In the genomic region with DNA sequence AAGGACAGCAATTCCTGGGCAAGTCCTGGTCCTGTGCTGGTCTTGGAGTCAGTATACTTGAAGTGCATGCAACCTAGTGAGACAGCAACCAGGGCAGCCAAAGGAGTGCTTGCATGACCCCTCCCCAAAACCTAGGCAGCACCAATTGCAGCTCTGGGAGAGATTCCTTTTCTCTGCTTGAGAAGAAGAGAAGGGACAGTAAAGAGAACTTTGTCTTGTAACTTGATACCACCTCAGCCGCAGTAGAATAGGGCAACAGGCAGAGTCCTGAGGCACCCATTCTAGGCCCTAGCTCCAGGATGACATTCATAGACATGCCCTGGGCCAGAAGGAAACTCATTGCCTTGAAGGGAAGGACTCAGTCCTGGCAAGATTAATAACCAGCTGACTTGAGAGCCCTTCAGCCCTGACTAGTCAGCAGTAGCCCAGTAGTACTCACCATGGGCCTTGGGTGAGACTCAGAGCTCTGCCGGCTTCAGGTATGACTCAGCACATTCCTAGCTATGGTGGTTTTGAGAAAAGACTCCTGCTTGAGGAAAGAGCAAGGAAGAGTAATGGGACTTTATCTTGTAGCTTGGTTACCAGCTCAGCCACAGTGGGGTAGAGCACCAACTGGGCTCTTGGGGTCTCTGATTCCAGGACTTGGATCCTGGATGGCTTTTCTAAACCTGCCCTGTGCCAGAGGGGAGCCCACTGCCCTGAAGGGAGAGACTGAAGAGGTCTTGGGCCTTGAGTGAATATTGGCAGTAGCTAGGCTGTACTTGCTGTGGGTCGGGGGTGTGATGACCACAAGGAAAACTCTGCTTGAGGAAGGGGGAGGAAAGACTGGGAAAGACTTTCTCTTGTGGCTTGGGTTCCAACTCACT, we compare ENCODE assay signal across 1 cellular context.
A peak's percentile ranks its signal among the peaks of the same experiment; 100 is the strongest.
TF ChIP-seq lines count a peak whose summit lies in the region.

No MANE protein-coding gene starts in this region.

TF ChIP-seq in K562, 482 proteins besides CTCF, POLR2A, EP300 and RAD21 (continued from another document and continues in another):
- TF ChIP-seq, protein P1, sequence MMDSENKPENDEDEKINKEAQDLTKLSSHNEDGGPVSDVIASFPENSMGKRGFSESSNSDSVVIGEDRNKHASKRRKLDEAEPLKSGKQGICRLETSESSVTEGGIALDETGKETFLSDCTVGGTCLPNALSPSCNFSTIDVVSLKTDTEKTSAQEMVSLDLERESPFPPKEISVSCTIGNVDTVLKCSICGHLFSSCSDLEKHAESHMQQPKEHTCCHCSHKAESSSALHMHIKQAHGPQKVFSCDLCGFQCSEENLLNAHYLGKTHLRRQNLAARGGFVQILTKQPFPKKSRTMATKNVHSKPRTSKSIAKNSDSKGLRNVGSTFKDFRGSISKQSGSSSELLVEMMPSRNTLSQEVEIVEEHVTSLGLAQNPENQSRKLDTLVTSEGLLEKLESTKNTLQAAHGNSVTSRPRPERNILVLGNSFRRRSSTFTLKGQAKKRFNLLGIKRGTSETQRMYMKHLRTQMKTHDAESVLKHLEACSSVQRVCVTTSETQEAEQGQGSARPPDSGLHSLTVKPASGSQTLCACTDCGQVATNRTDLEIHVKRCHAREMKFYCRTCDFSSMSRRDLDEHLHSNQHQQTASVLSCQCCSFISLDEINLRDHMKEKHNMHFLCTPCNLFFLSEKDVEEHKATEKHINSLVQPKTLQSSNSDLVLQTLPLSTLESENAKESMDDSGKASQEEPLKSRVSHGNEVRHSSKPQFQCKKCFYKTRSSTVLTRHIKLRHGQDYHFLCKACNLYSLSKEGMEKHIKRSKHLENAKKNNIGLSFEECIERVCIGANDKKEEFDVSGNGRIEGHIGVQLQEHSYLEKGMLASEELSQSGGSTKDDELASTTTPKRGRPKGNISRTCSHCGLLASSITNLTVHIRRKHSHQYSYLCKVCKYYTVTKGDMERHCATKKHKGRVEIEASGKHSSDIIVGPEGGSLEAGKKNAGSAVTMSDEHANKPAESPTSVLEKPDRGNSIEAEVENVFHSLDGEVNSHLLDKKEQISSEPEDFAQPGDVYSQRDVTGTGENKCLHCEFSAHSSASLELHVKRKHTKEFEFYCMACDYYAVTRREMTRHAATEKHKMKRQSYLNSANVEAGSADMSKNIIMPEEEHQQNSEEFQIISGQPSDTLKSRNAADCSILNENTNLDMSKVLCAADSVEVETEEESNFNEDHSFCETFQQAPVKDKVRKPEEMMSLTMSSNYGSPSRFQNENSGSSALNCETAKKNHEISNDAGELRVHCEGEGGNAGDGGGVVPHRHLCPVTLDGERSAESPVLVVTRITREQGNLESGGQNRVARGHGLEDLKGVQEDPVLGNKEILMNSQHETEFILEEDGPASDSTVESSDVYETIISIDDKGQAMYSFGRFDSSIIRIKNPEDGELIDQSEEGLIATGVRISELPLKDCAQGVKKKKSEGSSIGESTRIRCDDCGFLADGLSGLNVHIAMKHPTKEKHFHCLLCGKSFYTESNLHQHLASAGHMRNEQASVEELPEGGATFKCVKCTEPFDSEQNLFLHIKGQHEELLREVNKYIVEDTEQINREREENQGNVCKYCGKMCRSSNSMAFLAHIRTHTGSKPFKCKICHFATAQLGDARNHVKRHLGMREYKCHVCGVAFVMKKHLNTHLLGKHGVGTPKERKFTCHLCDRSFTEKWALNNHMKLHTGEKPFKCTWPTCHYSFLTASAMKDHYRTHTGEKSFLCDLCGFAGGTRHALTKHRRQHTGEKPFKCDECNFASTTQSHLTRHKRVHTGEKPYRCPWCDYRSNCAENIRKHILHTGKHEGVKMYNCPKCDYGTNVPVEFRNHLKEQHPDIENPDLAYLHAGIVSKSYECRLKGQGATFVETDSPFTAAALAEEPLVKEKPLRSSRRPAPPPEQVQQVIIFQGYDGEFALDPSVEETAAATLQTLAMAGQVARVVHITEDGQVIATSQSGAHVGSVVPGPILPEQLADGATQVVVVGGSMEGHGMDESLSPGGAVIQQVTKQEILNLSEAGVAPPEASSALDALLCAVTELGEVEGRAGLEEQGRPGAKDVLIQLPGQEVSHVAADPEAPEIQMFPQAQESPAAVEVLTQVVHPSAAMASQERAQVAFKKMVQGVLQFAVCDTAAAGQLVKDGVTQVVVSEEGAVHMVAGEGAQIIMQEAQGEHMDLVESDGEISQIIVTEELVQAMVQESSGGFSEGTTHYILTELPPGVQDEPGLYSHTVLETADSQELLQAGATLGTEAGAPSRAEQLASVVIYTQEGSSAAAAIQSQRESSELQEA (IDR thresholded peaks at IDR 0.05; ENCODE audit: low read depth): no peak
- TF ChIP-seq RFX1 (IDR thresholded peaks at IDR 0.05): no peak
- no peak for TF ChIP-seq CEBPB (tag; IDR thresholded peaks at IDR 0.05)
- no peak for TF ChIP-seq HMG20A (CRISPR knock-in tag; conservative IDR thresholded peaks at IDR 0.05)
- no peak for TF ChIP-seq ZNF589 (CRISPR knock-in tag; IDR thresholded peaks at IDR 0.05; ENCODE audit: low read depth)
- TF ChIP-seq NFIC (IDR thresholded peaks at IDR 0.05): peak; percentile 25
- TF ChIP-seq, protein P2, sequence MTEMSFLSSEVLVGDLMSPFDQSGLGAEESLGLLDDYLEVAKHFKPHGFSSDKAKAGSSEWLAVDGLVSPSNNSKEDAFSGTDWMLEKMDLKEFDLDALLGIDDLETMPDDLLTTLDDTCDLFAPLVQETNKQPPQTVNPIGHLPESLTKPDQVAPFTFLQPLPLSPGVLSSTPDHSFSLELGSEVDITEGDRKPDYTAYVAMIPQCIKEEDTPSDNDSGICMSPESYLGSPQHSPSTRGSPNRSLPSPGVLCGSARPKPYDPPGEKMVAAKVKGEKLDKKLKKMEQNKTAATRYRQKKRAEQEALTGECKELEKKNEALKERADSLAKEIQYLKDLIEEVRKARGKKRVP (CRISPR knock-in tag; IDR thresholded peaks at IDR 0.05): no peak
- TF ChIP-seq TCF7L2 (IDR thresholded peaks at IDR 0.05; ENCODE audit: low read depth, low read length): no peak
- TF ChIP-seq, protein P3, sequence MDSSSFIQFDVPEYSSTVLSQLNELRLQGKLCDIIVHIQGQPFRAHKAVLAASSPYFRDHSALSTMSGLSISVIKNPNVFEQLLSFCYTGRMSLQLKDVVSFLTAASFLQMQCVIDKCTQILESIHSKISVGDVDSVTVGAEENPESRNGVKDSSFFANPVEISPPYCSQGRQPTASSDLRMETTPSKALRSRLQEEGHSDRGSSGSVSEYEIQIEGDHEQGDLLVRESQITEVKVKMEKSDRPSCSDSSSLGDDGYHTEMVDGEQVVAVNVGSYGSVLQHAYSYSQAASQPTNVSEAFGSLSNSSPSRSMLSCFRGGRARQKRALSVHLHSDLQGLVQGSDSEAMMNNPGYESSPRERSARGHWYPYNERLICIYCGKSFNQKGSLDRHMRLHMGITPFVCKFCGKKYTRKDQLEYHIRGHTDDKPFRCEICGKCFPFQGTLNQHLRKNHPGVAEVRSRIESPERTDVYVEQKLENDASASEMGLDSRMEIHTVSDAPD (CRISPR knock-in tag; IDR thresholded peaks at IDR 0.05): no peak
- TF ChIP-seq, protein P4, sequence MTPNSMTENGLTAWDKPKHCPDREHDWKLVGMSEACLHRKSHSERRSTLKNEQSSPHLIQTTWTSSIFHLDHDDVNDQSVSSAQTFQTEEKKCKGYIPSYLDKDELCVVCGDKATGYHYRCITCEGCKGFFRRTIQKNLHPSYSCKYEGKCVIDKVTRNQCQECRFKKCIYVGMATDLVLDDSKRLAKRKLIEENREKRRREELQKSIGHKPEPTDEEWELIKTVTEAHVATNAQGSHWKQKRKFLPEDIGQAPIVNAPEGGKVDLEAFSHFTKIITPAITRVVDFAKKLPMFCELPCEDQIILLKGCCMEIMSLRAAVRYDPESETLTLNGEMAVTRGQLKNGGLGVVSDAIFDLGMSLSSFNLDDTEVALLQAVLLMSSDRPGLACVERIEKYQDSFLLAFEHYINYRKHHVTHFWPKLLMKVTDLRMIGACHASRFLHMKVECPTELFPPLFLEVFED (CRISPR knock-in tag; conservative IDR thresholded peaks at IDR 0.05): no peak
- TF ChIP-seq KLF1 (tag; IDR thresholded peaks at IDR 0.05): no peak
- no peak for TF ChIP-seq ZNF778 (CRISPR knock-in tag; IDR thresholded peaks at IDR 0.05)
- TF ChIP-seq, protein P5, sequence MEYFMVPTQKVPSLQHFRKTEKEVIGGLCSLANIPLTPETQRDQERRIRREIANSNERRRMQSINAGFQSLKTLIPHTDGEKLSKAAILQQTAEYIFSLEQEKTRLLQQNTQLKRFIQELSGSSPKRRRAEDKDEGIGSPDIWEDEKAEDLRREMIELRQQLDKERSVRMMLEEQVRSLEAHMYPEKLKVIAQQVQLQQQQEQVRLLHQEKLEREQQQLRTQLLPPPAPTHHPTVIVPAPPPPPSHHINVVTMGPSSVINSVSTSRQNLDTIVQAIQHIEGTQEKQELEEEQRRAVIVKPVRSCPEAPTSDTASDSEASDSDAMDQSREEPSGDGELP (CRISPR knock-in tag; IDR thresholded peaks at IDR 0.05; ENCODE audit: borderline replicate concordance): peak; percentile 73
- TF ChIP-seq NCOA4 (IDR thresholded peaks at IDR 0.05; ENCODE audit: partially characterized antibody): no peak
- no peak for TF ChIP-seq BRD4 (IDR thresholded peaks at IDR 0.05)
- TF ChIP-seq ZNF707 (CRISPR knock-in tag; conservative IDR thresholded peaks at IDR 0.05): no peak
- TF ChIP-seq, protein P6, sequence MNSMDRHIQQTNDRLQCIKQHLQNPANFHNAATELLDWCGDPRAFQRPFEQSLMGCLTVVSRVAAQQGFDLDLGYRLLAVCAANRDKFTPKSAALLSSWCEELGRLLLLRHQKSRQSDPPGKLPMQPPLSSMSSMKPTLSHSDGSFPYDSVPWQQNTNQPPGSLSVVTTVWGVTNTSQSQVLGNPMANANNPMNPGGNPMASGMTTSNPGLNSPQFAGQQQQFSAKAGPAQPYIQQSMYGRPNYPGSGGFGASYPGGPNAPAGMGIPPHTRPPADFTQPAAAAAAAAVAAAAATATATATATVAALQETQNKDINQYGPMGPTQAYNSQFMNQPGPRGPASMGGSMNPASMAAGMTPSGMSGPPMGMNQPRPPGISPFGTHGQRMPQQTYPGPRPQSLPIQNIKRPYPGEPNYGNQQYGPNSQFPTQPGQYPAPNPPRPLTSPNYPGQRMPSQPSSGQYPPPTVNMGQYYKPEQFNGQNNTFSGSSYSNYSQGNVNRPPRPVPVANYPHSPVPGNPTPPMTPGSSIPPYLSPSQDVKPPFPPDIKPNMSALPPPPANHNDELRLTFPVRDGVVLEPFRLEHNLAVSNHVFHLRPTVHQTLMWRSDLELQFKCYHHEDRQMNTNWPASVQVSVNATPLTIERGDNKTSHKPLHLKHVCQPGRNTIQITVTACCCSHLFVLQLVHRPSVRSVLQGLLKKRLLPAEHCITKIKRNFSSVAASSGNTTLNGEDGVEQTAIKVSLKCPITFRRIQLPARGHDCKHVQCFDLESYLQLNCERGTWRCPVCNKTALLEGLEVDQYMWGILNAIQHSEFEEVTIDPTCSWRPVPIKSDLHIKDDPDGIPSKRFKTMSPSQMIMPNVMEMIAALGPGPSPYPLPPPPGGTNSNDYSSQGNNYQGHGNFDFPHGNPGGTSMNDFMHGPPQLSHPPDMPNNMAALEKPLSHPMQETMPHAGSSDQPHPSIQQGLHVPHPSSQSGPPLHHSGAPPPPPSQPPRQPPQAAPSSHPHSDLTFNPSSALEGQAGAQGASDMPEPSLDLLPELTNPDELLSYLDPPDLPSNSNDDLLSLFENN (IDR thresholded peaks at IDR 0.05; ENCODE audit: low read depth in 2 of 2, low read length in 2 of 2): peak in 1 of 2 experiments; percentile 34; a peak in 1 of 4 replicates
- TF ChIP-seq NR2C2 (CRISPR knock-in tag; IDR thresholded peaks at IDR 0.05): no peak
- TF ChIP-seq NR2C2 (tag; IDR thresholded peaks at IDR 0.05): peak; percentile 27; the same call in 1 of the 2 replicates
- TF ChIP-seq, protein P7, sequence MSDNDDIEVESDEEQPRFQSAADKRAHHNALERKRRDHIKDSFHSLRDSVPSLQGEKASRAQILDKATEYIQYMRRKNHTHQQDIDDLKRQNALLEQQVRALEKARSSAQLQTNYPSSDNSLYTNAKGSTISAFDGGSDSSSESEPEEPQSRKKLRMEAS (CRISPR knock-in tag; IDR thresholded peaks at IDR 0.05): no peak
- TF ChIP-seq ZNF311 (CRISPR knock-in tag; IDR thresholded peaks at IDR 0.05): no peak
- peak; percentile 47; the same call in 1 of the 2 replicates for TF ChIP-seq LEF1 (IDR thresholded peaks at IDR 0.05)
- no peak for TF ChIP-seq SP1 (CRISPR knock-in tag; IDR thresholded peaks at IDR 0.05)
- no peak for TF ChIP-seq KAT8 (IDR thresholded peaks at IDR 0.05; ENCODE audit: low read depth)
- TF ChIP-seq, protein P8, sequence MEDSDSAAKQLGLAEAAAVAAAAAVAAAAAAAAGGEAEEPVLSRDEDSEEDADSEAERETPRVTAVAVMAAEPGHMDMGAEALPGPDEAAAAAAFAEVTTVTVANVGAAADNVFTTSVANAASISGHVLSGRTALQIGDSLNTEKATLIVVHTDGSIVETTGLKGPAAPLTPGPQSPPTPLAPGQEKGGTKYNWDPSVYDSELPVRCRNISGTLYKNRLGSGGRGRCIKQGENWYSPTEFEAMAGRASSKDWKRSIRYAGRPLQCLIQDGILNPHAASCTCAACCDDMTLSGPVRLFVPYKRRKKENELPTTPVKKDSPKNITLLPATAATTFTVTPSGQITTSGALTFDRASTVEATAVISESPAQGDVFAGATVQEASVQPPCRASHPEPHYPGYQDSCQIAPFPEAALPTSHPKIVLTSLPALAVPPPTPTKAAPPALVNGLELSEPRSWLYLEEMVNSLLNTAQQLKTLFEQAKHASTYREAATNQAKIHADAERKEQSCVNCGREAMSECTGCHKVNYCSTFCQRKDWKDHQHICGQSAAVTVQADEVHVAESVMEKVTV (CRISPR knock-in tag; IDR thresholded peaks at IDR 0.05): no peak; the same call in 1 of the 2 replicates
- TF ChIP-seq ESRRA (IDR thresholded peaks at IDR 0.05; ENCODE audit: borderline replicate concordance, low read depth): 0 out of 2 replicates have a peak, but pooled peaks have one; percentile 10
- TF ChIP-seq KLF10 (CRISPR knock-in tag; IDR thresholded peaks at IDR 0.05): no peak
- no peak for TF ChIP-seq PRPF4 (IDR thresholded peaks at IDR 0.05; ENCODE audit: insufficient read depth, low read depth, low read length, poor library complexity, severe bottlenecking)
- TF ChIP-seq, protein P9, sequence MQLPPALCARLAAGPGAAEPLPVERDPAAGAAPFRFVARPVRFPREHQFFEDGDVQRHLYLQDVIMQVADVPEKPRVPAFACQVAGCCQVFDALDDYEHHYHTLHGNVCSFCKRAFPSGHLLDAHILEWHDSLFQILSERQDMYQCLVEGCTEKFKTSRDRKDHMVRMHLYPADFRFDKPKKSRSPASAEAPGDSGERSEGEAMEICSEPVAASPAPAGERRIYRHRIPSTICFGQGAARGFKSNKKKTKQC (CRISPR knock-in tag; IDR thresholded peaks at IDR 0.05): no peak
- no peak for TF ChIP-seq SAFB2 (IDR thresholded peaks at IDR 0.05; ENCODE audit: borderline replicate concordance, low read depth, low read length, severe bottlenecking)
- TF ChIP-seq TBP (optimal IDR thresholded peaks at IDR 0.05; ENCODE audit: low read depth, low read length): no peak
